19 cellular contexts compared by ENCODE assay signal in the genomic region with DNA sequence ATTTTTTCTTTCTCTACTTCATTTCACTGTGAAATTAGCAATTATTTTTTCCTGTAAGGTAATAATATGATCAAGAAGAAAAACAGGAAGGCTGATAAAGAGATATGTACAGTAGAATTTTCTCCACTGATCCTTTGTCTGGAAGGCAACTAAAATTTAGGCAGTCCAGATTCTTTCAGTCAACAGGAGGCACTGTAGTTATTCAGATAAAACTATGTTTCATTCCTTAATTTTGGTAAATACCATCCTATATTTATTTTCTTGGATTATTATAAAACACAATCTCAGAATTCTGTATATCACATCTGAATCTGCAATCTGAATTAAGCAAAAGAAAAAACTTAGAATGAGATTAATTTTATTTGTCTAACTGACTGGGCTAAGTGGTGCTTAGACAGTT.
DNase-seq lines count a peak whose midpoint lies in the region; TF ChIP-seq lines count a peak whose summit lies in the region.
"Had no signal": no experiment of that assay in that cellular context is flagged by ENCODE, and none has a peak within 500 bp of the region (broad histone marks: within the 10 kb centered on the region; RNA-seq: fewer than 3 reads in every experiment).

No MANE protein-coding gene starts in this region.

- H3K27me3 ChIP-seq in mesendoderm (ENCODE audit: insufficient read depth, low read length, poor library complexity): no peaks in the 10 kb centered on the region
- H3K27me3 ChIP-seq: SJCRH30 had no signal

- H3K4me3 ChIP-seq in fibroblast of mammary gland (ENCODE audit: control insufficient read depth, low read depth, low read length) (no peak overlapping the region), mesendoderm (ENCODE audit: low read length) (no peak overlapping the region)
- H3K4me3 ChIP-seq: SJCRH30 had no signal

- H3K79me1 ChIP-seq in mesendoderm (ENCODE audit: low read length): no peaks in the 10 kb centered on the region

- no peak overlapping the region for H3K4ac ChIP-seq in mesendoderm (ENCODE audit: low read depth, low read length)

- H3K4me1 ChIP-seq in mesendoderm (ENCODE audit: control insufficient read depth, low read depth, low read length): peaks cover 2% of the 10 kb centered on the region
- H3K4me1 ChIP-seq: SJCRH30 had no signal

- TF ChIP-seq CTCF in fibroblast of mammary gland (conservative IDR thresholded peaks at IDR 0.05; ENCODE audit: control insufficient read depth, insufficient read depth, low read depth, low read length): peak; percentile 5

- no peak overlapping the region for H3K9ac ChIP-seq in mesendoderm (ENCODE audit: low read length)

- no peak overlapping the region for H3K18ac ChIP-seq in mesendoderm (ENCODE audit: low read length)

- H3K23ac ChIP-seq in mesendoderm (ENCODE audit: low read length): no peak overlapping the region

- H4K8ac ChIP-seq in mesendoderm (ENCODE audit: low read depth, low read length): no peak overlapping the region

- no peak overlapping the region for H2AK5ac ChIP-seq in mesendoderm (ENCODE audit: low read length)

- H4K5ac ChIP-seq in mesendoderm (ENCODE audit: low read length): no peak overlapping the region

- H3K36me3 ChIP-seq in mesendoderm (ENCODE audit: control insufficient read depth, insufficient read depth, low read length): no peaks in the 10 kb centered on the region
- H3K36me3 ChIP-seq: SJCRH30 had no signal

- DNase-seq in NCI-H1694 treated with DMSO at 0.1 percent for 48 hours (lab: John Stamatoyannopoulos, UW): peak; percentile 13
- no peak for DNase-seq in NCI-H1694 (lab: John Stamatoyannopoulos, UW)
- peak; percentile 2 for DNase-seq in NCI-H69 (lab: John Stamatoyannopoulos, UW)
- DNase-seq in fibroblast of mammary gland (ENCODE audit: low read depth): no peak
- DNase-seq in pons (ENCODE audit: low spot score): peak; percentile 29
- no peak for DNase-seq in mesendoderm
- DNase-seq in central memory CD4-positive, alpha-beta T cell: no peak
- no peak for DNase-seq in retina
- DNase-seq: C1 segment of cervical spinal cord; COR-L47; DMS53; H7; NCI-H1417 treated with DMSO at 0.1 percent for 48 hours; NCI-H226; NCI-H526 treated with DMSO at 0.1 percent for 48 hours; NK-92 treated with Interleukin-12 subunit alpha and Interleukin-12 subunit beta, amount 100 ng/mL, for 24 hours; SJCRH30 had no signal

- no peak overlapping the region for H3K27ac ChIP-seq in mesendoderm (ENCODE audit: low read depth, low read length)
- H3K27ac ChIP-seq: 22Rv1, RWPE1, SJCRH30 had no signal

- H2BK15ac ChIP-seq in mesendoderm (replicated peaks; ENCODE audit: low read depth): no peak overlapping the region

- no peak overlapping the region for H3K4me2 ChIP-seq in mesendoderm (ENCODE audit: low read length)

- H2BK5ac ChIP-seq in mesendoderm (ENCODE audit: low read length): no peak overlapping the region

- no peak overlapping the region for H3K56ac ChIP-seq in mesendoderm (ENCODE audit: low read length)

- H2BK120ac ChIP-seq in mesendoderm (ENCODE audit: low read depth, low read length): no peak overlapping the region

- H3K79me2 ChIP-seq in mesendoderm (ENCODE audit: control insufficient read depth, insufficient read depth, low read length): no peaks in the 10 kb centered on the region

Comparison
In these comparisons a context has a peak if more than half of its experiments do, and no peak if none do; other contexts are left out.
1. DNase-seq: peak in NCI-H1694 treated with DMSO at 0.1 percent for 48 hours (single experiment), NCI-H69 (single experiment) and pons (single experiment); none in NCI-H1694 (single experiment), fibroblast of mammary gland (single experiment), mesendoderm (single experiment), central memory CD4-positive, alpha-beta T cell (single experiment) and retina (single experiment).